8 cellular contexts compared by ENCODE assay signal in the genomic region with DNA sequence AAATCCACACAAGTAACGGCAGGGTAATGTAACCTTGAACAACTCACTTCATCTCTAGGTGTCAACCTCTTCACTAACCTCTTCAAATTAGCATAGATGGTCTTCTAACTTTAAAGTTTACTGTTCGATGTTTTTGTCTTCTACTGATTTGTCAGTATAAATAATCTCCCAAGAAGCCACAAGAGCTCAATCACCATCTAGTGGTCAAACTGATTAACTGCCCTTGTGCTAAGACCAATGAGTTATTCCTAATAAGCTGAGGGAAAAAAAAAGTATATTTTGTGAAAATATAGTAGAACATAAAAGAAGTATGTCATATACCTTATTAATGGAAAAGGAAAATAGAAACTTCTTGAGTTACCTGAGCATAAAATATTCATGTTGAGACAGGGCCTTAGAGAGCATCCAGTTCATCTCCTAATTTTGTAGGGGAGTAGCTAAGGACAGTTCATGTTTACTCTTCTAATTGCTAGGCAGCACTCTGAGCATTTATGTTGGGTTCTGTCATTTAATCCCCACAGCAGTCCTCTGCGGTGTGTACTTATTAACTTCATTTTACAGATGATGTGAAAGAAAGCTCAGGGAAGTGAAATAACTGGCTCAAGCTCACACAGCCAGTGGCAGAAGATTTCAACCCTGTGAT.
A peak's percentile ranks its signal among the peaks of the same experiment; 100 is the strongest.
DNase-seq lines count a peak whose midpoint lies in the region; ATAC-seq, FAIRE-seq and TF ChIP-seq lines count a peak whose summit lies in the region.

No MANE protein-coding gene starts in this region.

- DNase-seq in COR-L47 (lab: John Stamatoyannopoulos, UW), result peak; percentile 13
- peak; percentile 15 for DNase-seq in GM19238 (ENCODE audit: insufficient read length, low spot score)
- peak; percentile 41 for DNase-seq in HTR-8/SVneo (ENCODE audit: insufficient read length, low spot score)
- DNase-seq in fibroblast of the aortic adventitia (ENCODE audit: low read depth), result peak; percentile 85
- no peak for DNase-seq in ovary
- no peak for DNase-seq in GF-D8 (lab: John Stamatoyannopoulos, UW)

- no peak for TF ChIP-seq EP300 in ovary (IDR thresholded peaks at IDR 0.05)

- no peak for FAIRE-seq in HTR-8/SVneo (lab: Jason Lieb, UNC)

- no peaks in the 10 kb centered on the region for H3K36me3 ChIP-seq in ovary

- no peak for TF ChIP-seq POLR2A in ovary (IDR thresholded peaks at IDR 0.05)

- WGBS in ovary, 3 donors, result 39 to 53% (median 49%) methylated on average over 3 of the region's 3 CpGs

- no peaks in the 10 kb centered on the region for H3K27me3 ChIP-seq in ovary

- ATAC-seq in SK-N-SH treated with all-trans-retinoic acid at 6 μM for 48 hours (peak; percentile 87), GM18907 (IDR thresholded peaks at IDR 0.05; ENCODE audit: unreplicated experiment) (no peak)

- H3K27ac ChIP-seq in ovary, result no peak overlapping the region

- H3K9me3 ChIP-seq in ovary, result no peaks in the 10 kb centered on the region

- intact Hi-C loops in ovary (cut with DNase I), result loop anchor here in 3 of 4 donors (5.0 to 10.0 kb wide), 3 partner anchors 360 to 432 kb away; no protein-coding TSS in a partner anchor

- H3K4me3 ChIP-seq in fibroblast of the aortic adventitia (ENCODE audit: low read depth, low read length), result no peak overlapping the region
- H3K4me3 ChIP-seq in ovary, result no peak overlapping the region

- peak; percentile 87 for TF ChIP-seq CTCF in fibroblast of the aortic adventitia (IDR thresholded peaks at IDR 0.05; ENCODE audit: insufficient read depth, low read length)
- peak; percentile 53 to 86 (median 69) for TF ChIP-seq CTCF in ovary (IDR thresholded peaks at IDR 0.05)

- H3K4me1 ChIP-seq in ovary (ENCODE audit: insufficient read depth), result peaks cover 8% of the 10 kb centered on the region

TF ChIP-seq in SK-N-SH treated with all-trans-retinoic acid at 6 μM for 48 hours, 23 proteins besides CTCF, POLR2A, EP300 and RAD21:
- TF ChIP-seq, protein P1, sequence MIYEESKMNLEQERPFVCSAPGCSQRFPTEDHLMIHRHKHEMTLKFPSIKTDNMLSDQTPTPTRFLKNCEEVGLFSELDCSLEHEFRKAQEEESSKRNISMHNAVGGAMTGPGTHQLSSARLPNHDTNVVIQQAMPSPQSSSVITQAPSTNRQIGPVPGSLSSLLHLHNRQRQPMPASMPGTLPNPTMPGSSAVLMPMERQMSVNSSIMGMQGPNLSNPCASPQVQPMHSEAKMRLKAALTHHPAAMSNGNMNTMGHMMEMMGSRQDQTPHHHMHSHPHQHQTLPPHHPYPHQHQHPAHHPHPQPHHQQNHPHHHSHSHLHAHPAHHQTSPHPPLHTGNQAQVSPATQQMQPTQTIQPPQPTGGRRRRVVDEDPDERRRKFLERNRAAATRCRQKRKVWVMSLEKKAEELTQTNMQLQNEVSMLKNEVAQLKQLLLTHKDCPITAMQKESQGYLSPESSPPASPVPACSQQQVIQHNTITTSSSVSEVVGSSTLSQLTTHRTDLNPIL (CRISPR knock-in tag; IDR thresholded peaks at IDR 0.05; ENCODE audit: low read depth), result no peak
- TF ChIP-seq PPARA (CRISPR knock-in tag; IDR thresholded peaks at IDR 0.05; ENCODE audit: borderline replicate concordance) (no peak), ZFP3 (CRISPR knock-in tag; IDR thresholded peaks at IDR 0.05) (no peak), OSR1 (CRISPR knock-in tag; IDR thresholded peaks at IDR 0.05) (no peak), ZNF565 (CRISPR knock-in tag; conservative IDR thresholded peaks at IDR 0.05; ENCODE audit: low read depth) (no peak), CSDC2 (CRISPR knock-in tag; IDR thresholded peaks at IDR 0.05) (no peak), CSRNP3 (CRISPR knock-in tag; IDR thresholded peaks at IDR 0.05) (no peak)
- TF ChIP-seq, protein P2, sequence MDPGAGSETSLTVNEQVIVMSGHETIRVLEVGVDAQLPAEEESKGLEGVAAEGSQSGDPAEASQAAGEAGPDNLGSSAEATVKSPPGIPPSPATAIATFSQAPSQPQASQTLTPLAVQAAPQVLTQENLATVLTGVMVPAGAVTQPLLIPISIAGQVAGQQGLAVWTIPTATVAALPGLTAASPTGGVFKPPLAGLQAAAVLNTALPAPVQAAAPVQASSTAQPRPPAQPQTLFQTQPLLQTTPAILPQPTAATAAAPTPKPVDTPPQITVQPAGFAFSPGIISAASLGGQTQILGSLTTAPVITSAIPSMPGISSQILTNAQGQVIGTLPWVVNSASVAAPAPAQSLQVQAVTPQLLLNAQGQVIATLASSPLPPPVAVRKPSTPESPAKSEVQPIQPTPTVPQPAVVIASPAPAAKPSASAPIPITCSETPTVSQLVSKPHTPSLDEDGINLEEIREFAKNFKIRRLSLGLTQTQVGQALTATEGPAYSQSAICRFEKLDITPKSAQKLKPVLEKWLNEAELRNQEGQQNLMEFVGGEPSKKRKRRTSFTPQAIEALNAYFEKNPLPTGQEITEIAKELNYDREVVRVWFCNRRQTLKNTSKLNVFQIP (CRISPR knock-in tag; IDR thresholded peaks at IDR 0.05; ENCODE audit: borderline replicate concordance, low read depth), result no peak

Comparison
In these comparisons a context has a peak if more than half of its experiments do, and no peak if none do; other contexts are left out.
1. DNase-seq: peak in COR-L47 (single experiment), GM19238 (single experiment), HTR-8/SVneo (single experiment) and fibroblast of the aortic adventitia (single experiment); none in ovary (0 of 5) and GF-D8 (single experiment).